8 cellular contexts compared by ENCODE assay signal in the genomic region with DNA sequence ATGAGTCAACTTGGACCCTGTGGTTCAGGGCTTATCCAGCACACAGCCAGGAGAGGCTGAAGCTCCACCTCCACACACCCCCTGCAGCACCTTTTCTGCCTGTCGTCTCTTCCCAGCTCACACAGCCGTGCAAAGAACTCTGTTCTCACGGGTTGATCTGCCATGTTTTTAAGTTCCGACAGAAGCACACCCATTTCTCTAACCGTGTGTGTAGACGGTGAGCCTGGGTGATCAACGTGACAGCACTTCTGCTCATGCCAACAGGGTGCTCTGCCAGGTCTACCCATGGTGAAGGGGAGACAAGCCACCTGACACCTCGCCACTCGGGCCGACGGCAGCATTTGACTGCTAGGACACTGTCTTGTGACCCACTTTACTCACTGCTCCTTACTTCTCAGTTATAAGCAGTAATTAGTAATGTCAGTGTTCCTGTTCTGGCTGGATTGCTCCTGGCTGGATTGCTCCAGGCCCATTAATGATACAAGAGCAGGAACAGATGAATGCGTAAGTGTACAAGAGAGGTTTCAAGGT.
DNase-seq lines count a peak whose midpoint lies in the region; ATAC-seq and TF ChIP-seq lines count a peak whose summit lies in the region.

No MANE protein-coding gene starts in this region.

- H3K27ac Mint-ChIP-seq in T-helper 17 cell, result peak overlapping the region; percentile 99

- H3K27ac ChIP-seq in psoas muscle, result peak overlapping the region; percentile 77

- ATAC-seq in T-helper 17 cell, result no peak
- peak; percentile 69 to 84 (median 82) for ATAC-seq in psoas muscle
- ATAC-seq in HG02623 (IDR thresholded peaks at IDR 0.05; ENCODE audit: unreplicated experiment), result no peak
- ATAC-seq in HG02588 (IDR thresholded peaks at IDR 0.05; ENCODE audit: unreplicated experiment), result no peak
- no peak for ATAC-seq in GM18868 (IDR thresholded peaks at IDR 0.05; ENCODE audit: unreplicated experiment)

- 21 to 35% (median 29%) methylated on average over 12 of the region's 12 CpGs for WGBS in psoas muscle, 3 donors

- peak; percentile 54 for DNase-seq in EH (ENCODE audit: low read depth)
- no peak for DNase-seq in T-helper 17 cell
- peak; percentile 46 for DNase-seq in fibroblast of gingiva (ENCODE audit: low read depth)
- DNase-seq in psoas muscle, result peak; percentile 57 to 88
- no peak for DNase-seq in HUDEP-2 (lab: John Stamatoyannopoulos, UW; ENCODE audit: unreplicated experiment in 76 of 76)

- peaks cover 2% of the 10 kb centered on the region for H3K36me3 Mint-ChIP-seq in T-helper 17 cell (ENCODE audit: low read depth)

- peak overlapping the region; percentile 30 for H3K4me3 ChIP-seq in psoas muscle

- peaks cover 56% of the 10 kb centered on the region for H3K4me1 ChIP-seq in psoas muscle

- peak overlapping the region; percentile 87 for H3K4me3 Mint-ChIP-seq in T-helper 17 cell

- intact Hi-C loops in psoas muscle (cut with DNase I), result no loop called here

- H3K27me3 Mint-ChIP-seq in T-helper 17 cell, result no peaks in the 10 kb centered on the region

- H3K9me3 ChIP-seq in T-helper 17 cell (ENCODE audit: control insufficient read depth, low read length, poor library complexity, severe bottlenecking) (no peaks in the 10 kb centered on the region), psoas muscle (no peaks in the 10 kb centered on the region)

- H3K36me3 ChIP-seq in psoas muscle (ENCODE audit: insufficient read depth in 1 of 2, low read depth in 1 of 2), result peaks cover 0 to 4% of the 10 kb centered on the region in 2 donors

- H3K27me3 ChIP-seq in psoas muscle (ENCODE audit: insufficient read depth in 3 of 3, low read length in 2 of 3), result no peaks in the 10 kb centered on the region

- no peak for TF ChIP-seq CTCF in psoas muscle (IDR thresholded peaks at IDR 0.05)

- peaks cover 67% of the 10 kb centered on the region for H3K4me1 Mint-ChIP-seq in T-helper 17 cell

Comparison
In these comparisons a context has a peak if more than half of its experiments do, and no peak if none do; other contexts are left out.
1. DNase-seq: peak in EH (single experiment), fibroblast of gingiva (single experiment) and psoas muscle (2 of 2); none in T-helper 17 cell (0 of 3) and HUDEP-2 (0 of 76).
2. ATAC-seq: peak in psoas muscle (4 of 4); none in T-helper 17 cell (single experiment), HG02623 (single experiment), HG02588 (single experiment) and GM18868 (single experiment).